Comparison of ENCODE assay signal across 20 cellular contexts in genomic region chr1:220958234-220958633, GRCh38.
"Had no signal": no experiment of that assay in that cellular context is flagged by ENCODE, and none has a peak within 500 bp of the region (broad histone marks: within the 10 kb centered on the region; RNA-seq: fewer than 3 reads in every experiment).

No MANE protein-coding gene starts in this region.

- DNase-seq: cortex of kidney; effector memory CD8-positive, alpha-beta T cell; immature natural killer cell; left ventricle myocardium inferior; lower lobe of right lung; mesendoderm; naive thymus-derived CD4-positive, alpha-beta T cell; posterior cingulate gyrus; small intestine; stimulated activated CD4-positive, alpha-beta T cell treated with anti-CD3 and anti-CD28 coated beads, Interleukin-4, amount 100 ng/mL, for 1 hour; stimulated activated CD8-positive, alpha-beta memory T cell treated with anti-CD3 and anti-CD28 coated beads, Interleukin-4, amount 100 ng/mL, for 48 hours; testis; transverse colon had no signal

- ATAC-seq: effector memory CD8-positive, alpha-beta T cell; lower lobe of right lung; naive thymus-derived CD4-positive, alpha-beta T cell; sciatic nerve; stimulated activated effector memory CD8-positive, alpha-beta T cell treated with anti-CD3 and anti-CD28 coated beads, Interleukin-12 subunit alpha, Interleukin-12 subunit beta, amount 100 ng/mL, for 72 hours had no signal

- H3K4me3 Mint-ChIP-seq: central memory CD8-positive, alpha-beta T cell; effector memory CD8-positive, alpha-beta T cell; immature natural killer cell; naive thymus-derived CD4-positive, alpha-beta T cell; stimulated activated effector memory CD8-positive, alpha-beta T cell treated with anti-CD3 and anti-CD28 coated beads, Interleukin-12 subunit alpha, Interleukin-12 subunit beta, amount 100 ng/mL, for 72 hours; stimulated activated naive CD8-positive, alpha-beta T cell treated with anti-CD3 and anti-CD28 coated beads, Interleukin-15, Interleukin-2, amounts not matched to agents 100 ng/mL and 50 ng/mL, for 24 hours had no signal

- H3K9me3 Mint-ChIP-seq: stimulated activated naive CD8-positive, alpha-beta T cell treated with anti-CD3 and anti-CD28 coated beads, Interleukin-15, Interleukin-2, amounts not matched to agents 100 ng/mL and 50 ng/mL, for 24 hours had no signal

- H3K4me1 ChIP-seq: esophagus muscularis mucosa, left ventricle myocardium inferior, lower lobe of right lung, testis, transverse colon had no signal

- H3K36me3 Mint-ChIP-seq: immature natural killer cell; naive thymus-derived CD4-positive, alpha-beta T cell; stimulated activated effector memory CD8-positive, alpha-beta T cell treated with anti-CD3 and anti-CD28 coated beads, Interleukin-12 subunit alpha, Interleukin-12 subunit beta, amount 100 ng/mL, for 72 hours had no signal

- H3K27me3 Mint-ChIP-seq: central memory CD8-positive, alpha-beta T cell; effector memory CD8-positive, alpha-beta T cell; stimulated activated naive CD8-positive, alpha-beta T cell treated with anti-CD3 and anti-CD28 coated beads, Interleukin-15, Interleukin-2, amounts not matched to agents 100 ng/mL and 50 ng/mL, for 24 hours had no signal

- H3K36me3 ChIP-seq: esophagus muscularis mucosa, left ventricle myocardium inferior, lower lobe of right lung, neutrophil, transverse colon had no signal

- H3K27me3 ChIP-seq: esophagus muscularis mucosa, neutrophil, testis, transverse colon had no signal

- H3K4me1 Mint-ChIP-seq: central memory CD8-positive, alpha-beta T cell; immature natural killer cell; stimulated activated effector memory CD8-positive, alpha-beta T cell treated with anti-CD3 and anti-CD28 coated beads, Interleukin-12 subunit alpha, Interleukin-12 subunit beta, amount 100 ng/mL, for 72 hours had no signal

- H3K27ac Mint-ChIP-seq: effector memory CD8-positive, alpha-beta T cell; immature natural killer cell; naive thymus-derived CD4-positive, alpha-beta T cell; stimulated activated effector memory CD8-positive, alpha-beta T cell treated with anti-CD3 and anti-CD28 coated beads, Interleukin-12 subunit alpha, Interleukin-12 subunit beta, amount 100 ng/mL, for 72 hours; stimulated activated naive CD8-positive, alpha-beta T cell treated with anti-CD3 and anti-CD28 coated beads, Interleukin-15, Interleukin-2, amounts not matched to agents 100 ng/mL and 50 ng/mL, for 24 hours had no signal

- H3K27ac ChIP-seq: epithelial cell of prostate, esophagus muscularis mucosa, lower lobe of right lung, neutrophil, testis, transverse colon had no signal

- H3K9me3 ChIP-seq: esophagus muscularis mucosa, lower lobe of right lung, neutrophil, testis, transverse colon had no signal

- H3K4me3 ChIP-seq: esophagus muscularis mucosa, left ventricle myocardium inferior, lower lobe of right lung, testis, transverse colon had no signal
